In the genomic region with DNA sequence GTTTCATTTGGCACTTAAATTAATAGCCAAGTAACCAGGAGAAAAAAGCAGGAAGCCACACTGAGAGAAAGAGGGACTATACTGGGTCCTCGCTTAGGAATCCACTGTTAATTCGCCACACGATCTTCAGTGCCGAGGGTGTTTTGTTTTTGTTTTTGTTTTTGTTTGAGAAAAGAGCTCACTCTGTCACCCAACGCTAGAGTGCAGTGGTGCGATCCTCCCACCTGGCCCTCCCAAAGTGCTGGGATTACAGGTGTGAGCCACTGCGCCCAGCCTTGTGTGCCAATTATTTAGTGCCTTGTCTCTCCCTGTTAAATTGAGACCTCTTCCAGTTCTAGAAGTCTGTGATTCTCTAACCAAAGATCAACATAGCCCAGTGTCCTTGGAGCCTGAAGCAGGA, we compare ENCODE assay signal across 1 cellular context.
TF ChIP-seq lines count a peak whose summit lies in the region.

No MANE protein-coding gene starts in this region.

TF ChIP-seq in H1, 55 proteins besides CTCF, POLR2A, EP300 and RAD21:
- no peak for TF ChIP-seq BACH1 (IDR thresholded peaks at IDR 0.05; ENCODE audit: low read length)
- no peak for TF ChIP-seq SIX5 (IDR thresholded peaks at IDR 0.05; ENCODE audit: low read depth, low read length)
- no peak for TF ChIP-seq HDAC6 (IDR thresholded peaks at IDR 0.05; ENCODE audit: low read depth, low read length)
- TF ChIP-seq SUZ12 (IDR thresholded peaks at IDR 0.05; ENCODE audit: low read length) = no peak
- TF ChIP-seq JUND (IDR thresholded peaks at IDR 0.05; ENCODE audit: low read length) = no peak
- no peak for TF ChIP-seq SRF (IDR thresholded peaks at IDR 0.05; ENCODE audit: low read depth, low read length)
- no peak for TF ChIP-seq RFX5 (IDR thresholded peaks at IDR 0.05; ENCODE audit: borderline replicate concordance, low read depth, low read length)
- no peak for TF ChIP-seq CREB1 (IDR thresholded peaks at IDR 0.05)
- no peak for TF ChIP-seq GTF2F1 (IDR thresholded peaks at IDR 0.05; ENCODE audit: borderline replicate concordance, low read depth, low read length)
- no peak for TF ChIP-seq CHD2 (IDR thresholded peaks at IDR 0.05; ENCODE audit: low read length)
- TF ChIP-seq, protein P1, sequence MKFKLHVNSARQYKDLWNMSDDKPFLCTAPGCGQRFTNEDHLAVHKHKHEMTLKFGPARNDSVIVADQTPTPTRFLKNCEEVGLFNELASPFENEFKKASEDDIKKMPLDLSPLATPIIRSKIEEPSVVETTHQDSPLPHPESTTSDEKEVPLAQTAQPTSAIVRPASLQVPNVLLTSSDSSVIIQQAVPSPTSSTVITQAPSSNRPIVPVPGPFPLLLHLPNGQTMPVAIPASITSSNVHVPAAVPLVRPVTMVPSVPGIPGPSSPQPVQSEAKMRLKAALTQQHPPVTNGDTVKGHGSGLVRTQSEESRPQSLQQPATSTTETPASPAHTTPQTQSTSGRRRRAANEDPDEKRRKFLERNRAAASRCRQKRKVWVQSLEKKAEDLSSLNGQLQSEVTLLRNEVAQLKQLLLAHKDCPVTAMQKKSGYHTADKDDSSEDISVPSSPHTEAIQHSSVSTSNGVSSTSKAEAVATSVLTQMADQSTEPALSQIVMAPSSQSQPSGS (IDR thresholded peaks at IDR 0.05; ENCODE audit: low read length) = no peak
- no peak for TF ChIP-seq PHF8 (conservative IDR thresholded peaks at IDR 0.05; ENCODE audit: low read depth, low read length)
